8 cellular contexts compared by ENCODE assay signal in the genomic region with DNA sequence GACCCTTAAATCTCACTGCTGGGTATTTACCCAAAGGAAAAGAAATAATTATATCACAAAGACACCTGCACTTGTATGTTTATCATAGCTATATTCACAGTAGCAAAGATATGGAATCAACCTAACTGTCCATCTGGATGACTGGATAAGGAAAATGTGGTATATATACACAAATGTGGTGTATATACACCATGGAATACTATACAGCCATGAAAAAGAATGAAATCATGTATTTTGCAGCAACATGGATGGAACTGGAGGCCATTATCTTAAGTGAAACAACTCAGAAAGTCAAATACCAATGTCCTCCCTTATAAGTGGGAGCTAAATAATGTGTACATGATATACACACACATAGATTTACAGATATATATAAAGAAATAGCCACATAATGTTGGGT.
"Had no signal": no experiment of that assay in that cellular context is flagged by ENCODE, and none has a peak within 500 bp of the region (broad histone marks: within the 10 kb centered on the region; RNA-seq: fewer than 3 reads in every experiment).

No MANE protein-coding gene starts in this region.

- H3K4me3 ChIP-seq: GM12878 had no signal

- FAIRE-seq: G401.6, GM12878, GM12891, GM12892, GM18507, GM19239 had no signal

- ATAC-seq: GM12878 had no signal

- DNase-seq: GDM1, GF-D8 had no signal
